34 cellular contexts compared by ENCODE assay signal in genomic region chr4:7410470-7410869, GRCh38. TPM values are rescaled to one million over a fixed set of nuclear protein-coding genes. Genes with fewer than 3 reads are reported as not detected.
DNase-seq lines count a peak whose midpoint lies in the region; ATAC-seq and TF ChIP-seq lines count a peak whose summit lies in the region.
"Had no signal": no experiment of that assay in that cellular context is flagged by ENCODE, and none has a peak within 500 bp of the region (broad histone marks: within the 10 kb centered on the region; RNA-seq: fewer than 3 reads in every experiment).

No MANE protein-coding gene starts in this region.

- H3K4me1 Mint-ChIP-seq in natural killer cell treated with Interleukin-12 subunit alpha and Interleukin-12 subunit beta and Interleukin-15 and Interleukin-18, amount 100 ng/mL, for 72 hours (ENCODE audit: low read depth in 2 of 2), result no peaks in the 10 kb centered on the region
- H3K4me1 Mint-ChIP-seq in natural killer cell (no peaks in the 10 kb centered on the region), brain (peaks cover 46% of the 10 kb centered on the region), nephron progenitor cell (peaks cover 42% of the 10 kb centered on the region)
- H3K4me1 Mint-ChIP-seq: activated CD4-positive, alpha-beta memory T cell treated with anti-CD3 and anti-CD28 coated beads, Interleukin-2, amount 10 ng/mL, durations not matched to agents 7 days and 5 days; neural crest cell had no signal

- TF ChIP-seq CTCF in natural killer cell (IDR thresholded peaks at IDR 0.05) (no peak), brain (conservative IDR thresholded peaks at IDR 0.05) (no peak), nephron progenitor cell (IDR thresholded peaks at IDR 0.05) (no peak)

- no peak overlapping the region for H3K27ac Mint-ChIP-seq in natural killer cell treated with Interleukin-12 subunit alpha and Interleukin-12 subunit beta and Interleukin-15 and Interleukin-18, amount 100 ng/mL, for 72 hours
- H3K27ac Mint-ChIP-seq in natural killer cell, result no peak overlapping the region
- peak overlapping the region in 4 of 5 experiments; percentile 15 to 70 (median 34) for H3K27ac Mint-ChIP-seq in brain
- peak overlapping the region; percentile 86 for H3K27ac Mint-ChIP-seq in nephron progenitor cell
- H3K27ac Mint-ChIP-seq: activated CD4-positive, alpha-beta memory T cell treated with anti-CD3 and anti-CD28 coated beads, Interleukin-2, amount 10 ng/mL, durations not matched to agents 7 days and 5 days; dendritic cell treated with granulocyte-macrophage colony-stimulating factor and Interleukin-4, amounts not matched to agents 40 ng/mL and 50 ng/mL, for 4 days had no signal

- intact Hi-C loops in natural killer cell (cut with micrococcal nuclease) (no loop called here), posterior cingulate gyrus (cut with DNase I) (no loop called here)

- H3K4me3 Mint-ChIP-seq in natural killer cell treated with Interleukin-12 subunit alpha and Interleukin-12 subunit beta and Interleukin-15 and Interleukin-18, amount 100 ng/mL, for 72 hours, result no peak overlapping the region
- H3K4me3 Mint-ChIP-seq in natural killer cell (no peak overlapping the region), brain (no peak overlapping the region), nephron progenitor cell (no peak overlapping the region)
- H3K4me3 Mint-ChIP-seq: activated CD4-positive, alpha-beta memory T cell treated with anti-CD3 and anti-CD28 coated beads, Interleukin-2, amount 10 ng/mL, durations not matched to agents 7 days and 5 days; dendritic cell treated with granulocyte-macrophage colony-stimulating factor and Interleukin-4, amounts not matched to agents 40 ng/mL and 50 ng/mL, for 4 days; neural crest cell had no signal

- peaks cover 33% of the 10 kb centered on the region for H3K36me3 Mint-ChIP-seq in natural killer cell treated with Interleukin-12 subunit alpha and Interleukin-12 subunit beta and Interleukin-15 and Interleukin-18, amount 100 ng/mL, for 72 hours
- H3K36me3 Mint-ChIP-seq in natural killer cell (peaks cover 27% of the 10 kb centered on the region), brain (peaks cover 34% of the 10 kb centered on the region), nephron progenitor cell (ENCODE audit: low read depth) (peaks cover 15% of the 10 kb centered on the region)

- peak; percentile 15 for DNase-seq in natural killer cell treated with Interleukin-12 subunit alpha and Interleukin-12 subunit beta and Interleukin-15 and Interleukin-18, amount 100 ng/mL, for 72 hours (ENCODE audit: low spot score)
- DNase-seq in natural killer cell (no peak), nephron progenitor cell (no peak), NCI-H1105 treated with DMSO at 0.1 percent for 48 hours (lab: John Stamatoyannopoulos, UW) (no peak), posterior cingulate gyrus (no peak)
- DNase-seq: ACHN; activated CD4-positive, alpha-beta memory T cell treated with anti-CD3 and anti-CD28 coated beads, Interleukin-2, amount 10 ng/mL, durations not matched to agents 7 days and 5 days; activated CD4-positive, alpha-beta T cell treated with anti-CD3 and anti-CD28 coated beads for 1 hour; activated CD8-positive, alpha-beta memory T cell treated with anti-CD3 and anti-CD28 coated beads, Interleukin-2, amount 50 U/mL, for 4 hours; activated naive CD4-positive, alpha-beta T cell treated with Interleukin-2 at 50 U/mL for 16 hours; BE2C; DMS153; foreskin keratinocyte; heart right ventricle; KBM-7; kidney glomerular epithelial cell; NCI-H1436; NCI-H510A; PC-9; Right ventricle myocardium superior; stimulated activated CD4-positive, alpha-beta T cell treated with anti-CD3 and anti-CD28 coated beads, Interleukin-2, amount 100 ng/mL, for 24 hours; stimulated activated naive CD8-positive, alpha-beta T cell treated with anti-CD3 and anti-CD28 coated beads, Interleukin-15, Interleukin-2, amounts not matched to agents 100 U/mL and 50 U/mL, for 24 hours; SW 1271; testis had no signal

- peaks cover 48 to 58% of the 10 kb centered on the region in 2 donors for H3K27me3 Mint-ChIP-seq in natural killer cell treated with Interleukin-12 subunit alpha and Interleukin-12 subunit beta and Interleukin-15 and Interleukin-18, amount 100 ng/mL, for 72 hours
- H3K27me3 Mint-ChIP-seq in natural killer cell (ENCODE audit: low read depth in 2 of 2) (peaks cover 41 to 56% of the 10 kb centered on the region in 2 donors), brain (peaks cover 4% of the 10 kb centered on the region), nephron progenitor cell (ENCODE audit: low read depth, poor library complexity) (peaks cover 14% of the 10 kb centered on the region)

- ATAC-seq in natural killer cell treated with Interleukin-12 subunit alpha and Interleukin-12 subunit beta and Interleukin-15 and Interleukin-18, amount 100 ng/mL, for 72 hours, result no peak
- no peak for ATAC-seq in natural killer cell
- ATAC-seq in GM18868 (IDR thresholded peaks at IDR 0.05; ENCODE audit: unreplicated experiment), result no peak
- ATAC-seq: esophagus mucosa; foreskin keratinocyte; heart right ventricle; right cardiac atrium; stimulated activated naive CD8-positive, alpha-beta T cell treated with anti-CD3 and anti-CD28 coated beads, Interleukin-15, Interleukin-2, amounts not matched to agents 100 U/mL and 50 U/mL, for 24 hours had no signal

- peaks cover 15% of the 10 kb centered on the region for H3K9me3 Mint-ChIP-seq in natural killer cell treated with Interleukin-12 subunit alpha and Interleukin-12 subunit beta and Interleukin-15 and Interleukin-18, amount 100 ng/mL, for 72 hours
- peaks cover 8 to 15% of the 10 kb centered on the region in 2 donors for H3K9me3 Mint-ChIP-seq in natural killer cell
- peaks cover 25 to 42% (median 40%) of the 10 kb centered on the region in 5 experiments for H3K9me3 Mint-ChIP-seq in brain
- peaks cover 46% of the 10 kb centered on the region for H3K9me3 Mint-ChIP-seq in nephron progenitor cell

RNA-seq across cellular contexts. Expression of gene PSAPL1, which starts 24.3 kb away (rescaled TPM):
- not detected for total RNA-seq in natural killer cell treated with Interleukin-12 subunit alpha and Interleukin-12 subunit beta and Interleukin-15 and Interleukin-18, amount 100 ng/mL, for 72 hours
- total RNA-seq in natural killer cell, result not detected
- polyA plus RNA-seq in brain (ENCODE audit: insufficient read depth, low read depth, low replicate concordance), result not detected
- total RNA-seq: activated CD4-positive, alpha-beta memory T cell treated with anti-CD3 and anti-CD28 coated beads, Interleukin-2, amount 10 ng/mL, durations not matched to agents 7 days and 5 days; esophagus mucosa; foreskin keratinocyte; G401; lung microvascular endothelial cell; MCF 10A; mucosa of gallbladder; neural crest cell; right cardiac atrium; Right ventricle myocardium superior had no signal
- polyA plus RNA-seq: heart right ventricle, right cardiac atrium had no signal

Comparison
In these comparisons a context has a peak if more than half of its experiments do, and no peak if none do; other contexts are left out.
1. H3K27ac Mint-ChIP-seq: peak in brain (4 of 5) and nephron progenitor cell (single experiment); none in natural killer cell treated with Interleukin-12 subunit alpha and Interleukin-12 subunit beta and Interleukin-15 and Interleukin-18, amount 100 ng/mL, for 72 hours (0 of 2) and natural killer cell (0 of 2).